In the genomic region with DNA sequence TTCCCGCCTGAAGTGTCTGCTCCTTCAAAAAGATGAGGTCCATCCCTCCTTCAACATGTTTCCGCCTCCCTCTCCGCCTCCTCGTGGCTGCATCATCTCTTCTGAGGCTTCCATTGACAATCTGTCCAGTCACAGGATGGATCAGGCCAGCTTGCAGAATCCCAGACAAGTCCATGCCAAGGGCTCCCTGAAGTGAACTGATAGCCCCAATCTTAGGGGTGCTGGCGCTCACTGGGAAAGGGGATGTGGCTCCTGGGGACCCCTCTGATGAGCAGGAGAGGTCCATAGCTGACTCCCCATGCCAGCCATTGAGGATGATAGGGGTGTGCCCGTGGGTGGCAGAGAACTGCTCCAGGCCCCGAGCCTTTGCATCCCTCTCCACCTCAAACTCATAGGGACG, we compare ENCODE assay signal across 10 cellular contexts. TPM values are rescaled to one million over a fixed set of nuclear protein-coding genes. Genes with fewer than 3 reads are reported as not detected.
"Had no signal": no experiment of that assay in that cellular context is flagged by ENCODE, and none has a peak within 500 bp of the region (broad histone marks: within the 10 kb centered on the region; RNA-seq: fewer than 3 reads in every experiment).

No MANE protein-coding gene starts in this region.

- H3K4me3 ChIP-seq: GM23248, HAP-1 had no signal

- H3K9me3 Mint-ChIP-seq: HFFc6 had no signal

- H3K4me1 ChIP-seq: HAP-1 had no signal

- H3K9me3 ChIP-seq: HAP-1 had no signal

- ATAC-seq: HCT116 had no signal

- H3K4me3 Mint-ChIP-seq: HFFc6 had no signal

- DNase-seq: GM23248, GOT3, H7, HFFc6, IMR-90 had no signal

- H3K27ac ChIP-seq: GM23248, HL-60 had no signal

- H3K27ac Mint-ChIP-seq: HFFc6 had no signal

RNA-seq across cellular contexts. Expression of a gene that starts 48.6 kb away (rescaled TPM):
- total RNA-seq: GM23248, H4, HFFc6, HT1080 had no signal
